Comparison of ENCODE assay signal across 18 cellular contexts in the genomic region with DNA sequence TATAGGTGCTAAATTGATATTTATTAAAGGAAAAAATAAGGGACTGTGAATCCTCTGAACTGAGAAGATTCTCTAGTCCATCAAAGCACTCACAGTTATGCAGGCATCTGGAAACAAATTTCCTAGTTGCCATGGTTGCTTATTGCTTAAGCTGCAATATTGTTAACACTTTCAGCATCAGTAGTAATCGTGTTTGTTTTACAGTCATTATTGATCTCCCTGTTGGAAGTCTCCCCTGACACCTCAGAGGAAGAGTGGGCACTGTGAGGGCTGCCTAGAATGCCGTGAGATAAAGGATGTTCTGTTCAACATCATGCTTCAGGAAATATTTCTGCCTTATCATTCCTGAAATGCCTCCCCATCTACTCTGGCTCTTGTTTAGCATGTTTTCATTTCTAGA.
A peak's percentile ranks its signal among the peaks of the same experiment; 100 is the strongest.
DNase-seq lines count a peak whose midpoint lies in the region; ATAC-seq and TF ChIP-seq lines count a peak whose summit lies in the region.
"Had no signal": no experiment of that assay in that cellular context is flagged by ENCODE, and none has a peak within 500 bp of the region (broad histone marks: within the 10 kb centered on the region; RNA-seq: fewer than 3 reads in every experiment).

No MANE protein-coding gene starts in this region.

- H3K36me3 ChIP-seq in transverse colon, result no peaks in the 10 kb centered on the region

- no peaks in the 10 kb centered on the region for H3K27me3 ChIP-seq in transverse colon

- no peak overlapping the region for H3K4me3 ChIP-seq in transverse colon
- H3K4me3 ChIP-seq: GM12878 had no signal

- intact Hi-C loops in Right ventricle myocardium inferior (cut with DNase I), result no loop called here
- intact Hi-C loops in left ventricle myocardium superior (cut with micrococcal nuclease), result no loop called here
- intact Hi-C loops in transverse colon (cut with DNase I; ENCODE audit: low total_unique reads), result no loop called here

- H3K9me3 ChIP-seq in transverse colon, result no peaks in the 10 kb centered on the region

- in situ Hi-C loops in transverse colon (cut with MboI; ENCODE audit: low pct_ligation_motif_present in 1 of 4, low pct_unique_long_range_greater_than_20kb in 1 of 4, low sequenced_read_pairs in 3 of 4), result no loop called here

- TF ChIP-seq EP300 in transverse colon (IDR thresholded peaks at IDR 0.05; ENCODE audit: low read depth), result no peak

- TF ChIP-seq POLR2A in transverse colon (IDR thresholded peaks at IDR 0.05), result no peak

- H3K4me1 ChIP-seq in transverse colon, result no peaks in the 10 kb centered on the region

- no peak for DNase-seq in Right ventricle myocardium inferior (ENCODE audit: missing footprints)
- DNase-seq in left ventricle myocardium superior, result no peak
- DNase-seq in NCI-H146 (lab: John Stamatoyannopoulos, UW), result peak; percentile 89
- DNase-seq in SK-N-DZ (ENCODE audit: low spot score), result peak; percentile 13
- peak; percentile 33 for DNase-seq in retina
- DNase-seq in transverse colon, result no peak
- DNase-seq in NCI-H446 (lab: John Stamatoyannopoulos, UW), result no peak
- DNase-seq: AML-193; CD4-positive, alpha-beta T cell; DND-41; EL; GOT3; H7; HFFc6 had no signal

- TF ChIP-seq CTCF in transverse colon (IDR thresholded peaks at IDR 0.05), result no peak

- peak; percentile 31 for ATAC-seq in Right ventricle myocardium inferior
- ATAC-seq in left ventricle myocardium superior, result no peak
- ATAC-seq: GM12878, HCT116 had no signal

- 38 to 46% methylated on average over 2 of the region's 2 CpGs for WGBS in transverse colon (ENCODE audit: low coverage in 1 of 2), 2 donors

- no peak overlapping the region for H3K27ac ChIP-seq in transverse colon
- H3K27ac ChIP-seq: C4-2B, HL-60 had no signal

Comparison
In these comparisons a context has a peak if more than half of its experiments do, and no peak if none do; other contexts are left out.
1. DNase-seq: peak in NCI-H146 (single experiment), SK-N-DZ (single experiment) and retina (single experiment); none in Right ventricle myocardium inferior (single experiment), left ventricle myocardium superior (single experiment), transverse colon (single experiment) and NCI-H446 (0 of 2).